In the genomic region with DNA sequence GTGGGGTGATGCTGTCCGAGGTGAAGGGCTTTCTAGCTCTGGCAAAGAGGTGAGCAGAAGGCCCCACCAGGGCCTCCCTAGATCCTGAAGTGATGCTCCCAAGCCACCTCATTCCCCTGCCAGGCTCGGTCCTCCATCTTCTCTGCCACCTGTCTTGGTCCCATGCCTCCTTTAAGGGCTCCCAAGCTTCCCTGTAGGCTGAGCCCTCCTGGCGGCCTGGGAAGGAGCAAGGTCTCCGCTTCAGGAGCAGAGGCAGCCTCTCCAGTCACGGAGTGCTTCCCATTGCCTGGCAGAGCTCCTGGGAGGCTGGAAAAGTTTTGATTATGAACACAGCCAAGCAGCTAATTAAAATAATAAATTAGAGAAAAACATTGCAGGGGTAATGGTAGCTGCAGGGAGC, we compare ENCODE assay signal across 11 cellular contexts.
"Had no signal": no experiment of that assay in that cellular context is flagged by ENCODE, and none has a peak within 500 bp of the region (broad histone marks: within the 10 kb centered on the region; RNA-seq: fewer than 3 reads in every experiment).

No MANE protein-coding gene starts in this region.

- H3K36me3 ChIP-seq: HAP-1 had no signal

- H3K9me3 ChIP-seq: HAP-1 had no signal

- H2AFZ ChIP-seq: GM23248, GM23338 had no signal

- H3K27ac ChIP-seq: GM23248 had no signal

- ATAC-seq: GM23338, HCT116 had no signal

- H3K9ac ChIP-seq: GM23248 had no signal

- H3K4me1 ChIP-seq: HAP-1 had no signal

- FAIRE-seq: H1, H54 had no signal

- H3K4me3 ChIP-seq: GM23248, GM23338, HAP-1 had no signal

- DNase-seq: GM23248, GOT3, H7, H9, HCEC 1CT, HFFc6 had no signal

- H3K4me2 ChIP-seq: GM23338 had no signal
